ENCODE assay signal across 8 cellular contexts in the genomic region with DNA sequence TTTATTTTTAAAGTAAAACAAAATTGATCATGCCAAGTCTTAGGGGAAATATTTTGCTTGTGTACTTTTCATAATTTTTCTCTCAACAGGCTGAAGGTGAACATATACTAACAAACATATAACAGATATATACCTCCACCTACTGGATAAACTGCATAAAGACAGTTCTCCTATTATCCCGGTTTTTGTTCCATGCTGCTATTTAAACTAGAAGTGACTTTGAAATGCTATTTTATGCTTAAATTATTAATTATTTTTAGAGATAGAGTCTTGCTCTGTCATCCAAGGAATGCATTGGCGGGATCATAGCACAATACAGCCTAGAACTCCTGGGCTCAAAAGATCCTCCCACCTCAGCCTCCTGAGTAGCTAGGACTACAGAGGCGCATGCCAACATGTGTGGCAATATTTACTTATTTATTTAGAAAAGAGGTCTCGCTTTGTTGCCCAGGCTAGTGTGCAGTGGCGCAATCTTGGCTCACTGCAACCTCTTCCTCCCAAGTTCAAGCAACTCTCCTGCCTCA. TPM values are rescaled to one million over a fixed set of nuclear protein-coding genes. Genes with fewer than 3 reads are reported as not detected.
DNase-seq lines count a peak whose midpoint lies in the region; ATAC-seq and TF ChIP-seq lines count a peak whose summit lies in the region.

No MANE protein-coding gene starts in this region.

- TF ChIP-seq POLR2A in uterus (IDR thresholded peaks at IDR 0.05), result no peak

- H3K36me3 ChIP-seq in adipocyte (ENCODE audit: control insufficient read depth, insufficient read depth, low read length, severe bottlenecking) (peaks cover 62% of the 10 kb centered on the region), uterus (no peaks in the 10 kb centered on the region)

- no peak overlapping the region for H3K27ac ChIP-seq in uterus

- intact Hi-C loops in uterus (cut with DNase I; ENCODE audit: low total_unique reads), result loop anchor here (10.0 kb wide), 2 partner anchors 182 to 208 kb away; no protein-coding TSS in a partner anchor

- H3K9me3 ChIP-seq in adipocyte (ENCODE audit: control insufficient read depth, low read length) (no peaks in the 10 kb centered on the region), uterus (no peaks in the 10 kb centered on the region)

- H3K4me1 ChIP-seq in adipocyte (ENCODE audit: control insufficient read depth, insufficient read depth, low read length) (peaks cover 24% of the 10 kb centered on the region), uterus (no peaks in the 10 kb centered on the region)

- DNase-seq in Caki2 (ENCODE audit: low read depth) (peak; percentile 45), MV-4-11 (lab: John Stamatoyannopoulos, UW) (peak; percentile 44), adipocyte (ENCODE audit: low read depth) (peak; percentile 72), iPS-NIHi11 (ENCODE audit: low spot score) (peak; percentile 23), uterus (no peak), activated gamma-delta T cell (lab: John Stamatoyannopoulos, UW) (no peak)

- H3K4me3 ChIP-seq in adipocyte (ENCODE audit: low read length), result no peak overlapping the region
- H3K4me3 ChIP-seq in uterus, result no peak overlapping the region

- TF ChIP-seq CTCF in uterus (IDR thresholded peaks at IDR 0.05), result peak; percentile 45 to 54 (median 50)

- no peak overlapping the region for H3K9ac ChIP-seq in adipocyte (ENCODE audit: low read length)

- in situ Hi-C loops in Caki2 (cut with HindIII; ENCODE audit: low pct_unique_long_range_greater_than_20kb, low sequenced_read_pairs), result no loop called here

- H3K27me3 ChIP-seq in adipocyte (replicated peaks; ENCODE audit: control insufficient read depth, insufficient read depth, low read length) (no peaks in the 10 kb centered on the region), uterus (no peaks in the 10 kb centered on the region)

- ATAC-seq in GM21447 (IDR thresholded peaks at IDR 0.05; ENCODE audit: unreplicated experiment), result peak; percentile 56
- ATAC-seq in GM21390 (IDR thresholded peaks at IDR 0.05; ENCODE audit: unreplicated experiment), result no peak

RNA-seq across cellular contexts. Expression of a gene that starts 49.8 kb away (rescaled TPM):
- total RNA-seq in Caki2 (2014; rRNA removed; shearing (Covaris generic); ENCODE audit: low replicate concordance), result 0.78 and 6.5 TPM in 2 replicates
- 10 to 100 TPM in 2 of 4 donors, 1 to 10 TPM in 2; 1.8 to 14.9 (median 9.6) TPM for total RNA-seq in uterus

Comparison
In these comparisons a context has a peak if more than half of its experiments do, and no peak if none do; other contexts are left out.
1. DNase-seq: peak in Caki2 (single experiment), MV-4-11 (single experiment), adipocyte (single experiment) and iPS-NIHi11 (single experiment); none in uterus (0 of 2) and activated gamma-delta T cell (single experiment).